ENCODE assay signal across 11 cellular contexts in the genomic region with DNA sequence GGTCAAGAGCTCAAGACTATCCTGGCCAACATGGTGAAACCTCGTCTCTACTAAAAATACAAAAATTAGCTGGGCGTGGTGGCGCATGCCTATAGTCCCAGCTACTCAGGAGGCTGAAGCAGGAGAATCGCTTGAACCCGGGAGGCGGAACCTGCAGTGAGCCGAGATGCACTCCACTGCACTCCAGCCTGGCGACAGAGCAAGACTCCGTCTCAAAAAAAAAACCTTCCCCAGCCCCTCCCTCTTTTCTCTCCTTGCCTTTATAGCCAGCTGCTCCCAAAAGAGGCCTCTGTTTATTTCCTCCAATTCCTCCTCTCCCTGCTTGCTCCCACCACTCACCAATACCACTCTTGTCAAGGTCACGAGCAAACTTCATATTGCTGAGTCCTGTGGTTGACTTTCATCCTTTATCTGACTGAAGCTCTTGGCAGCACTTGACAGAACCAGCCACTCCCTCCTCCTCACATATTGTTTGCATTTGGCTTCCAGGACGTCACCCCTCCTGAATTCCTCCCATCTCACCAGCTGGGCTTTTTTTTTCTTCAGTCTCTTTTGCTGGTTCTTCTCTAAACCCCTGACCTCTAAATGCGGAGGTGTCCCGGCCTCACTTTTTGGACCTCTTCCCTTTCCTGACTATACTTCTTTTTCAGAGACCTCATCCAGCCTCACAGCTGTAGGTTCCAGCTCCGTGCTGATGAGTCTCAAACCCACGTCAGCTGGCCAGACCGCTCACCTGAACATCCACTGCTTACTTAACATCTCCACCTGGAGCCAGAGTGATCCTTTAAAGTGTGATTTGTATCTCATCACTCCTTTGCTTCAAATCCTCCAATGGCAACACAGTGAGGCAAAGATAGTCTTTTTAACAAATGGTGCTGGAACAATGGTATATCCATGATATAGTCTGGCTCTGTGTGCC.
DNase-seq lines count a peak whose midpoint lies in the region; ATAC-seq and TF ChIP-seq lines count a peak whose summit lies in the region.
"Had no signal": no experiment of that assay in that cellular context is flagged by ENCODE, and none has a peak within 500 bp of the region (broad histone marks: within the 10 kb centered on the region; RNA-seq: fewer than 3 reads in every experiment).

No MANE protein-coding gene starts in this region.

- ATAC-seq in GM18519 (IDR thresholded peaks at IDR 0.05; ENCODE audit: low FRiP score, unreplicated experiment), result no peak

- DNase-seq in NCI-H345 (lab: John Stamatoyannopoulos, UW) (peak; percentile 13), NCI-H345 treated with DMSO at 0.1 percent for 48 hours (lab: John Stamatoyannopoulos, UW; ENCODE audit: unreplicated experiment) (no peak), NCI-H226 (peak; percentile 58), erythroblast (lab: John Stamatoyannopoulos, UW) (peak; percentile 41 to 58), skeletal muscle cell (ENCODE audit: low read depth) (peak; percentile 38), GM10266 (ENCODE audit: extremely low spot score) (no peak)
- no peak for DNase-seq in stimulated activated CD4-positive, alpha-beta T cell treated with anti-CD3 and anti-CD28 coated beads, Interleukin-4, amount 100 ng/mL, for 1 hour
- DNase-seq: ACHN, NCI-H69, tibial artery had no signal

- no peak for TF ChIP-seq CTCF in GM10266 (IDR thresholded peaks at IDR 0.05; ENCODE audit: control insufficient read depth, insufficient read depth, low read depth, missing control alignments)

- TF ChIP-seq POLR2A in erythroblast (IDR thresholded peaks at IDR 0.05; ENCODE audit: low read length), result no peak

- no peak overlapping the region for H3K4me3 ChIP-seq in skeletal muscle cell (ENCODE audit: low read depth, low read length)
- H3K4me3 ChIP-seq: tibial artery had no signal

Comparison
In these comparisons a context has a peak if more than half of its experiments do, and no peak if none do; other contexts are left out.
1. DNase-seq: peak in NCI-H345 (single experiment), NCI-H226 (single experiment), erythroblast (2 of 2) and skeletal muscle cell (single experiment); none in NCI-H345 treated with DMSO at 0.1 percent for 48 hours (single experiment), stimulated activated CD4-positive, alpha-beta T cell treated with anti-CD3 and anti-CD28 coated beads, Interleukin-4, amount 100 ng/mL, for 1 hour (single experiment) and GM10266 (single experiment).